1 cellular context compared by ENCODE assay signal in the genomic region with DNA sequence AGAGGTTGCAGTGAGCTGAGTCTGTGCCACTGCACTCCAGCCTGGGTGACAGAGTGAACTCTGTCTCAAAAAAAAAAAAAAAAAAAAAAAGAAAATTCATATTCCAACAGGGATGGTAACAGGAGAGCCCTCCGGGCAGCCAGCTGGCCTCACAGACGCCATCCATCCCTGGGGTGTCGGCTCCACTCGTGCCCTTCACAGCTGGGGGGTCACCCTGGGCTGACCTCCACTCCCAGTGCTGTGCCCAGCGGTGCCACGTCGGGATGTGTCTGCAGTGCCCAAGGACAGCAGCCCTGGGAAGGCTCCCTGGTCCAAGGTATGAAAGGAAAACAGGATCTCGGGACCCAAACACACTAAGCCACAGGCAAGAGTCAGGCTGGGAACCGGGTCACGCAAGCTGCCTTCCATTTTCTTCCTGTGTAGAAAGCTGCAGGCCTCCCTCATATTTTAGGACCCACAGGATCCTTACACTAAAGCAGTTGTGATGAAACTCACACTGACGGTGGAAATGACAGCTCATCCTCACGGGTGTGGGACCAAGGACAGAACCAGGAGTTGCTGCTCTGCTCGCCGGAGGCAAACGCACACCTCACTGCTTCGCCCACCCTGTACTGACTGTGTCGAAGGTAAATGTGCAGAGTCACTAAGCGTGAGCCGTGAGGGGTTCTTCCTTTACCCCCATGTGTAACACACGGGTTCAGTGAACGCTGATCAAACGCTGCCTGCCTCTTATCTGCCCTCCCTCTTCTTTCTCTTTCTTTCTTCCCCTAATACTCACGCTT.
TF ChIP-seq lines count a peak whose summit lies in the region.

No MANE protein-coding gene starts in this region.

TF ChIP-seq in HepG2, 621 proteins besides CTCF, POLR2A, EP300 and RAD21 (continues in another document):
- TF ChIP-seq SSRP1 (CRISPR knock-in tag; IDR thresholded peaks at IDR 0.05) (peak; percentile 43; the same call in 1 of the 2 replicates), ZNF12 (CRISPR knock-in tag; IDR thresholded peaks at IDR 0.05) (no peak), ZNF432 (CRISPR knock-in tag; IDR thresholded peaks at IDR 0.05; ENCODE audit: borderline replicate concordance) (no peak), FOXO1 (CRISPR knock-in tag; IDR thresholded peaks at IDR 0.05) (0 out of 2 replicates have a peak, but pooled peaks have one; percentile 7), ZNF564 (CRISPR knock-in tag; IDR thresholded peaks at IDR 0.05) (peak; percentile 3; the same call in 1 of the 2 replicates), KLF12 (CRISPR knock-in tag; IDR thresholded peaks at IDR 0.05; ENCODE audit: borderline replicate concordance) (peak; percentile 12; the same call in 1 of the 2 replicates), NFE2L2 (IDR thresholded peaks at IDR 0.05; ENCODE audit: low read length) (0 out of 2 replicates have a peak, but pooled peaks have one; percentile 34), RFX5 (IDR thresholded peaks at IDR 0.05; ENCODE audit: low read depth, low read length) (no peak), ZSCAN25 (CRISPR knock-in tag; IDR thresholded peaks at IDR 0.05) (0 out of 2 replicates have a peak, but pooled peaks have one; percentile 4), ZNF264 (CRISPR knock-in tag; IDR thresholded peaks at IDR 0.05) (0 out of 2 replicates have a peak, but pooled peaks have one; percentile 9), SALL2 (CRISPR knock-in tag; IDR thresholded peaks at IDR 0.05) (peak; percentile 0; the same call in 1 of the 2 replicates), ZNF777 (CRISPR knock-in tag; IDR thresholded peaks at IDR 0.05) (0 out of 2 replicates have a peak, but pooled peaks have one; percentile 11), ZNF430 (CRISPR knock-in tag; IDR thresholded peaks at IDR 0.05) (0 out of 2 replicates have a peak, but pooled peaks have one; percentile 7), KLF15 (CRISPR knock-in tag; IDR thresholded peaks at IDR 0.05; ENCODE audit: borderline replicate concordance) (0 out of 2 replicates have a peak, but pooled peaks have one; percentile 11), RBFOX2 (IDR thresholded peaks at IDR 0.05; ENCODE audit: low read depth, low read length) (peak; percentile 69), ZNF547 (CRISPR knock-in tag; IDR thresholded peaks at IDR 0.05) (peak; percentile 48; the same call in 1 of the 2 replicates), ZNF160 (CRISPR knock-in tag; IDR thresholded peaks at IDR 0.05) (peak; percentile 28; the same call in 1 of the 2 replicates), ZFP82 (CRISPR knock-in tag; IDR thresholded peaks at IDR 0.05; ENCODE audit: borderline replicate concordance) (peak; percentile 63; the same call in 1 of the 2 replicates), KMT2A (CRISPR knock-in tag; IDR thresholded peaks at IDR 0.05) (no peak), ZNF3 (CRISPR knock-in tag; IDR thresholded peaks at IDR 0.05) (no peak), ZNF225 (CRISPR knock-in tag; IDR thresholded peaks at IDR 0.05) (0 out of 2 replicates have a peak, but pooled peaks have one; percentile 5), U2AF1 (optimal IDR thresholded peaks at IDR 0.05; ENCODE audit: low read depth, low read length) (peak; percentile 43), ZNF619 (CRISPR knock-in tag; IDR thresholded peaks at IDR 0.05) (no peak), NCOR1 (IDR thresholded peaks at IDR 0.05; ENCODE audit: borderline replicate concordance, low read length) (0 out of 2 replicates have a peak, but pooled peaks have one; percentile 36), GPN1 (CRISPR knock-in tag; IDR thresholded peaks at IDR 0.05; ENCODE audit: borderline replicate concordance) (no peak), AHR (CRISPR knock-in tag; IDR thresholded peaks at IDR 0.05) (peak; percentile 11; the same call in 1 of the 2 replicates), ZNF138 (CRISPR knock-in tag; IDR thresholded peaks at IDR 0.05; ENCODE audit: low read depth) (0 out of 2 replicates have a peak, but pooled peaks have one; percentile 61), ZFP1 (CRISPR knock-in tag; IDR thresholded peaks at IDR 0.05) (no peak), ZNF30 (CRISPR knock-in tag; IDR thresholded peaks at IDR 0.05) (0 out of 2 replicates have a peak, but pooled peaks have one; percentile 21), ZSCAN21 (CRISPR knock-in tag; IDR thresholded peaks at IDR 0.05; ENCODE audit: borderline replicate concordance) (no peak), ZNF674 (CRISPR knock-in tag; IDR thresholded peaks at IDR 0.05; ENCODE audit: low read depth) (0 out of 2 replicates have a peak, but pooled peaks have one; percentile 34), CHD4 (IDR thresholded peaks at IDR 0.05; ENCODE audit: borderline replicate concordance, low read length) (0 out of 2 replicates have a peak, but pooled peaks have one; percentile 32), ZNF816 (CRISPR knock-in tag; IDR thresholded peaks at IDR 0.05; ENCODE audit: borderline replicate concordance) (peak; percentile 63; the same call in 1 of the 2 replicates), ZNF33A (CRISPR knock-in tag; IDR thresholded peaks at IDR 0.05; ENCODE audit: borderline replicate concordance) (peak; percentile 13; the same call in 1 of the 2 replicates), ZC3H4 (CRISPR knock-in tag; IDR thresholded peaks at IDR 0.05; ENCODE audit: borderline replicate concordance) (peak; percentile 45; the same call in 1 of the 2 replicates), HNRNPL (IDR thresholded peaks at IDR 0.05; ENCODE audit: low read depth, low read length) (peak; percentile 77; the same call in 1 of the 2 replicates)
- TF ChIP-seq, protein P1, sequence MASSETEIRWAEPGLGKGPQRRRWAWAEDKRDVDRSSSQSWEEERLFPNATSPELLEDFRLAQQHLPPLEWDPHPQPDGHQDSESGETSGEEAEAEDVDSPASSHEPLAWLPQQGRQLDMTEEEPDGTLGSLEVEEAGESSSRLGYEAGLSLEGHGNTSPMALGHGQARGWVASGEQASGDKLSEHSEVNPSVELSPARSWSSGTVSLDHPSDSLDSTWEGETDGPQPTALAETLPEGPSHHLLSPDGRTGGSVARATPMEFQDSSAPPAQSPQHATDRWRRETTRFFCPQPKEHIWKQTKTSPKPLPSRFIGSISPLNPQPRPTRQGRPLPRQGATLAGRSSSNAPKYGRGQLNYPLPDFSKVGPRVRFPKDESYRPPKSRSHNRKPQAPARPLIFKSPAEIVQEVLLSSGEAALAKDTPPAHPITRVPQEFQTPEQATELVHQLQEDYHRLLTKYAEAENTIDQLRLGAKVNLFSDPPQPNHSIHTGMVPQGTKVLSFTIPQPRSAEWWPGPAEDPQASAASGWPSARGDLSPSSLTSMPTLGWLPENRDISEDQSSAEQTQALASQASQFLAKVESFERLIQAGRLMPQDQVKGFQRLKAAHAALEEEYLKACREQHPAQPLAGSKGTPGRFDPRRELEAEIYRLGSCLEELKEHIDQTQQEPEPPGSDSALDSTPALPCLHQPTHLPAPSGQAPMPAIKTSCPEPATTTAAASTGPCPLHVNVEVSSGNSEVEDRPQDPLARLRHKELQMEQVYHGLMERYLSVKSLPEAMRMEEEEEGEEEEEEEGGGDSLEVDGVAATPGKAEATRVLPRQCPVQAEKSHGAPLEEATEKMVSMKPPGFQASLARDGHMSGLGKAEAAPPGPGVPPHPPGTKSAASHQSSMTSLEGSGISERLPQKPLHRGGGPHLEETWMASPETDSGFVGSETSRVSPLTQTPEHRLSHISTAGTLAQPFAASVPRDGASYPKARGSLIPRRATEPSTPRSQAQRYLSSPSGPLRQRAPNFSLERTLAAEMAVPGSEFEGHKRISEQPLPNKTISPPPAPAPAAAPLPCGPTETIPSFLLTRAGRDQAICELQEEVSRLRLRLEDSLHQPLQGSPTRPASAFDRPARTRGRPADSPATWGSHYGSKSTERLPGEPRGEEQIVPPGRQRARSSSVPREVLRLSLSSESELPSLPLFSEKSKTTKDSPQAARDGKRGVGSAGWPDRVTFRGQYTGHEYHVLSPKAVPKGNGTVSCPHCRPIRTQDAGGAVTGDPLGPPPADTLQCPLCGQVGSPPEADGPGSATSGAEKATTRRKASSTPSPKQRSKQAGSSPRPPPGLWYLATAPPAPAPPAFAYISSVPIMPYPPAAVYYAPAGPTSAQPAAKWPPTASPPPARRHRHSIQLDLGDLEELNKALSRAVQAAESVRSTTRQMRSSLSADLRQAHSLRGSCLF (CRISPR knock-in tag; IDR thresholded peaks at IDR 0.05; ENCODE audit: borderline replicate concordance), result 0 out of 2 replicates have a peak, but pooled peaks have one; percentile 26
- TF ChIP-seq, protein P2, sequence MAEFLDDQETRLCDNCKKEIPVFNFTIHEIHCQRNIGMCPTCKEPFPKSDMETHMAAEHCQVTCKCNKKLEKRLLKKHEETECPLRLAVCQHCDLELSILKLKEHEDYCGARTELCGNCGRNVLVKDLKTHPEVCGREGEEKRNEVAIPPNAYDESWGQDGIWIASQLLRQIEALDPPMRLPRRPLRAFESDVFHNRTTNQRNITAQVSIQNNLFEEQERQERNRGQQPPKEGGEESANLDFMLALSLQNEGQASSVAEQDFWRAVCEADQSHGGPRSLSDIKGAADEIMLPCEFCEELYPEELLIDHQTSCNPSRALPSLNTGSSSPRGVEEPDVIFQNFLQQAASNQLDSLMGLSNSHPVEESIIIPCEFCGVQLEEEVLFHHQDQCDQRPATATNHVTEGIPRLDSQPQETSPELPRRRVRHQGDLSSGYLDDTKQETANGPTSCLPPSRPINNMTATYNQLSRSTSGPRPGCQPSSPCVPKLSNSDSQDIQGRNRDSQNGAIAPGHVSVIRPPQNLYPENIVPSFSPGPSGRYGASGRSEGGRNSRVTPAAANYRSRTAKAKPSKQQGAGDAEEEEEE (CRISPR knock-in tag; IDR thresholded peaks at IDR 0.05; ENCODE audit: borderline replicate concordance), result 0 out of 2 replicates have a peak, but pooled peaks have one; percentile 16
- TF ChIP-seq, protein P3, sequence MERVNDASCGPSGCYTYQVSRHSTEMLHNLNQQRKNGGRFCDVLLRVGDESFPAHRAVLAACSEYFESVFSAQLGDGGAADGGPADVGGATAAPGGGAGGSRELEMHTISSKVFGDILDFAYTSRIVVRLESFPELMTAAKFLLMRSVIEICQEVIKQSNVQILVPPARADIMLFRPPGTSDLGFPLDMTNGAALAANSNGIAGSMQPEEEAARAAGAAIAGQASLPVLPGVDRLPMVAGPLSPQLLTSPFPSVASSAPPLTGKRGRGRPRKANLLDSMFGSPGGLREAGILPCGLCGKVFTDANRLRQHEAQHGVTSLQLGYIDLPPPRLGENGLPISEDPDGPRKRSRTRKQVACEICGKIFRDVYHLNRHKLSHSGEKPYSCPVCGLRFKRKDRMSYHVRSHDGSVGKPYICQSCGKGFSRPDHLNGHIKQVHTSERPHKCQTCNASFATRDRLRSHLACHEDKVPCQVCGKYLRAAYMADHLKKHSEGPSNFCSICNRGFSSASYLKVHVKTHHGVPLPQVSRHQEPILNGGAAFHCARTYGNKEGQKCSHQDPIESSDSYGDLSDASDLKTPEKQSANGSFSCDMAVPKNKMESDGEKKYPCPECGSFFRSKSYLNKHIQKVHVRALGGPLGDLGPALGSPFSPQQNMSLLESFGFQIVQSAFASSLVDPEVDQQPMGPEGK (CRISPR knock-in tag; IDR thresholded peaks at IDR 0.05), result 0 out of 2 replicates have a peak, but pooled peaks have one; percentile 5
- TF ChIP-seq, protein P4, sequence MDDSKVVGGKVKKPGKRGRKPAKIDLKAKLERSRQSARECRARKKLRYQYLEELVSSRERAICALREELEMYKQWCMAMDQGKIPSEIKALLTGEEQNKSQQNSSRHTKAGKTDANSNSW (CRISPR knock-in tag; IDR thresholded peaks at IDR 0.05; ENCODE audit: borderline replicate concordance), result peak; percentile 52; the same call in 1 of the 2 replicates
- TF ChIP-seq, protein P5, sequence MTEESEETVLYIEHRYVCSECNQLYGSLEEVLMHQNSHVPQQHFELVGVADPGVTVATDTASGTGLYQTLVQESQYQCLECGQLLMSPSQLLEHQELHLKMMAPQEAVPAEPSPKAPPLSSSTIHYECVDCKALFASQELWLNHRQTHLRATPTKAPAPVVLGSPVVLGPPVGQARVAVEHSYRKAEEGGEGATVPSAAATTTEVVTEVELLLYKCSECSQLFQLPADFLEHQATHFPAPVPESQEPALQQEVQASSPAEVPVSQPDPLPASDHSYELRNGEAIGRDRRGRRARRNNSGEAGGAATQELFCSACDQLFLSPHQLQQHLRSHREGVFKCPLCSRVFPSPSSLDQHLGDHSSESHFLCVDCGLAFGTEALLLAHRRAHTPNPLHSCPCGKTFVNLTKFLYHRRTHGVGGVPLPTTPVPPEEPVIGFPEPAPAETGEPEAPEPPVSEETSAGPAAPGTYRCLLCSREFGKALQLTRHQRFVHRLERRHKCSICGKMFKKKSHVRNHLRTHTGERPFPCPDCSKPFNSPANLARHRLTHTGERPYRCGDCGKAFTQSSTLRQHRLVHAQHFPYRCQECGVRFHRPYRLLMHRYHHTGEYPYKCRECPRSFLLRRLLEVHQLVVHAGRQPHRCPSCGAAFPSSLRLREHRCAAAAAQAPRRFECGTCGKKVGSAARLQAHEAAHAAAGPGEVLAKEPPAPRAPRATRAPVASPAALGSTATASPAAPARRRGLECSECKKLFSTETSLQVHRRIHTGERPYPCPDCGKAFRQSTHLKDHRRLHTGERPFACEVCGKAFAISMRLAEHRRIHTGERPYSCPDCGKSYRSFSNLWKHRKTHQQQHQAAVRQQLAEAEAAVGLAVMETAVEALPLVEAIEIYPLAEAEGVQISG (CRISPR knock-in tag; IDR thresholded peaks at IDR 0.05), result 0 out of 2 replicates have a peak, but pooled peaks have one; percentile 2
- TF ChIP-seq, protein P6, sequence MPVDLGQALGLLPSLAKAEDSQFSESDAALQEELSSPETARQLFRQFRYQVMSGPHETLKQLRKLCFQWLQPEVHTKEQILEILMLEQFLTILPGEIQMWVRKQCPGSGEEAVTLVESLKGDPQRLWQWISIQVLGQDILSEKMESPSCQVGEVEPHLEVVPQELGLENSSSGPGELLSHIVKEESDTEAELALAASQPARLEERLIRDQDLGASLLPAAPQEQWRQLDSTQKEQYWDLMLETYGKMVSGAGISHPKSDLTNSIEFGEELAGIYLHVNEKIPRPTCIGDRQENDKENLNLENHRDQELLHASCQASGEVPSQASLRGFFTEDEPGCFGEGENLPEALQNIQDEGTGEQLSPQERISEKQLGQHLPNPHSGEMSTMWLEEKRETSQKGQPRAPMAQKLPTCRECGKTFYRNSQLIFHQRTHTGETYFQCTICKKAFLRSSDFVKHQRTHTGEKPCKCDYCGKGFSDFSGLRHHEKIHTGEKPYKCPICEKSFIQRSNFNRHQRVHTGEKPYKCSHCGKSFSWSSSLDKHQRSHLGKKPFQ (CRISPR knock-in tag; IDR thresholded peaks at IDR 0.05; ENCODE audit: insufficient replicate concordance), result peak; percentile 21
